15 cellular contexts compared by ENCODE assay signal in genomic region chr17:55580596-55581133, GRCh38.
A peak's percentile ranks its signal among the peaks of the same experiment; 100 is the strongest.
DNase-seq lines count a peak whose midpoint lies in the region; ATAC-seq lines count a peak whose summit lies in the region.
"Had no signal": no experiment of that assay in that cellular context is flagged by ENCODE, and none has a peak within 500 bp of the region (broad histone marks: within the 10 kb centered on the region; RNA-seq: fewer than 3 reads in every experiment).

No MANE protein-coding gene starts in this region.

- no peaks in the 10 kb centered on the region for H3K36me3 Mint-ChIP-seq in activated T-cell treated with anti-CD3 and anti-CD28 coated beads, Interleukin-2, amount 50 U/mL, for 72 hours (ENCODE audit: insufficient read depth in 2 of 2)
- no peaks in the 10 kb centered on the region for H3K36me3 Mint-ChIP-seq in stimulated activated memory B cell treated with anti-CD40 and anti-IgM and Interleukin-4, amounts not matched to agents 10 μg/mL and 1 μg/mL and 100 μg/mL, for 72 hours
- H3K36me3 Mint-ChIP-seq: activated naive CD4-positive, alpha-beta T cell treated with anti-CD3 and anti-CD28 coated beads, Interleukin-2, amount 50 U/mL, for 24 hours had no signal

- peak; percentile 14 to 16 for ATAC-seq in activated T-cell treated with anti-CD3 and anti-CD28 coated beads, Interleukin-2, amount 50 U/mL, for 72 hours (replicated peaks in 1 of 2)
- ATAC-seq in GM21619 (IDR thresholded peaks at IDR 0.05; ENCODE audit: unreplicated experiment) (peak; percentile 58), HG03175 (IDR thresholded peaks at IDR 0.05; ENCODE audit: unreplicated experiment) (peak; percentile 37)
- no peak for ATAC-seq in stimulated activated memory B cell treated with anti-CD40 and anti-IgM and Interleukin-4, amounts not matched to agents 10 μg/mL and 1 μg/mL and 100 μg/mL, for 72 hours

- DNase-seq in activated T-cell treated with anti-CD3 and anti-CD28 coated beads, Interleukin-2, amount 50 U/mL, for 72 hours: no peak
- DNase-seq in activated T-cell treated with anti-CD3 and anti-CD28 coated beads for 4 hours (no peak), dermis blood vessel endothelial cell (no peak), AG08395 (ENCODE audit: low spot score) (no peak), kidney glomerular epithelial cell (lab: John Stamatoyannopoulos, UW) (no peak)
- DNase-seq: activated CD4-positive, alpha-beta T cell treated with anti-CD3 and anti-CD28 coated beads for 1 hour; cerebellar nuclear complex; DMS79; NCI-H524 treated with DMSO at 0.1 percent for 48 hours; SIG-M5; substantia nigra had no signal

- H3K4me3 Mint-ChIP-seq in activated T-cell treated with anti-CD3 and anti-CD28 coated beads, Interleukin-2, amount 50 U/mL, for 72 hours: peak overlapping the region in 1 of 2 donors; percentile 70
- no peak overlapping the region for H3K4me3 Mint-ChIP-seq in stimulated activated memory B cell treated with anti-CD40 and anti-IgM and Interleukin-4, amounts not matched to agents 10 μg/mL and 1 μg/mL and 100 μg/mL, for 72 hours
- H3K4me3 Mint-ChIP-seq: activated naive CD4-positive, alpha-beta T cell treated with anti-CD3 and anti-CD28 coated beads, Interleukin-2, amount 50 U/mL, for 24 hours had no signal

- H3K4me1 Mint-ChIP-seq in activated T-cell treated with anti-CD3 and anti-CD28 coated beads, Interleukin-2, amount 50 U/mL, for 72 hours (ENCODE audit: low read depth): peaks cover 33% of the 10 kb centered on the region
- peaks cover 5% of the 10 kb centered on the region for H3K4me1 Mint-ChIP-seq in stimulated activated memory B cell treated with anti-CD40 and anti-IgM and Interleukin-4, amounts not matched to agents 10 μg/mL and 1 μg/mL and 100 μg/mL, for 72 hours

- H3K27me3 Mint-ChIP-seq in activated T-cell treated with anti-CD3 and anti-CD28 coated beads, Interleukin-2, amount 50 U/mL, for 72 hours (ENCODE audit: low read depth): peaks cover 7% of the 10 kb centered on the region
- H3K27me3 Mint-ChIP-seq in stimulated activated memory B cell treated with anti-CD40 and anti-IgM and Interleukin-4, amounts not matched to agents 10 μg/mL and 1 μg/mL and 100 μg/mL, for 72 hours: no peaks in the 10 kb centered on the region
- H3K27me3 Mint-ChIP-seq: activated naive CD4-positive, alpha-beta T cell treated with anti-CD3 and anti-CD28 coated beads, Interleukin-2, amount 50 U/mL, for 24 hours had no signal

- H3K27ac Mint-ChIP-seq in activated T-cell treated with anti-CD3 and anti-CD28 coated beads, Interleukin-2, amount 50 U/mL, for 72 hours: peak overlapping the region; percentile 23
- H3K27ac Mint-ChIP-seq in stimulated activated memory B cell treated with anti-CD40 and anti-IgM and Interleukin-4, amounts not matched to agents 10 μg/mL and 1 μg/mL and 100 μg/mL, for 72 hours: peak overlapping the region; percentile 26
- H3K27ac Mint-ChIP-seq: activated naive CD4-positive, alpha-beta T cell treated with anti-CD3 and anti-CD28 coated beads, Interleukin-2, amount 50 U/mL, for 24 hours had no signal

- no peaks in the 10 kb centered on the region for H3K9me3 Mint-ChIP-seq in activated T-cell treated with anti-CD3 and anti-CD28 coated beads, Interleukin-2, amount 50 U/mL, for 72 hours
- H3K9me3 Mint-ChIP-seq in stimulated activated memory B cell treated with anti-CD40 and anti-IgM and Interleukin-4, amounts not matched to agents 10 μg/mL and 1 μg/mL and 100 μg/mL, for 72 hours: no peaks in the 10 kb centered on the region
- H3K9me3 Mint-ChIP-seq: activated naive CD4-positive, alpha-beta T cell treated with anti-CD3 and anti-CD28 coated beads, Interleukin-2, amount 50 U/mL, for 24 hours had no signal
